Comparison of ENCODE assay signal across 1 cellular context in the genomic region with DNA sequence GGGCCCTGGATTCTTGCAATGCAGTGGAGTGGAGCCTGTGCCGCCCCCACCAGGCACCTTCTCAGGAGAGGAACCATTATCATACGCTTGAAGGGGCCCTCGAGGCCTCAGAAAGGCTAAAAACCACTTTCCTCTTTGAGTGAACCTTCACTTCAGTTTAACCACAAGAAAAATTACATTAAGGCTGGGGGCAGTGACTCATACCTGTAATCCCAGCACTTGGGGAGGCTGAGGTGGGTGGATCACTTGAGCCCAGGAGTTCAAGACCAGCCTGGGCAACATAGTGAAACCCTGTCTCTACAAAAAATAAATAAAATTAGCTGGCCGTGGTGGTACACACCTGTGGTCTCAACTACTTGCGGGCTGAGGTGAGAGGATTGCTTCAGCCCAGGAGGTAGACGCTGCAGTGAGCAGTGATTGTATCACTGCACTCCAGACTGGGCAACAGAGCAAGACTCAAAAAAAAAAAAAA.
TF ChIP-seq lines count a peak whose summit lies in the region.

No MANE protein-coding gene starts in this region.

TF ChIP-seq in K562, 482 proteins besides CTCF, POLR2A, EP300 and RAD21:
- TF ChIP-seq, protein P1, sequence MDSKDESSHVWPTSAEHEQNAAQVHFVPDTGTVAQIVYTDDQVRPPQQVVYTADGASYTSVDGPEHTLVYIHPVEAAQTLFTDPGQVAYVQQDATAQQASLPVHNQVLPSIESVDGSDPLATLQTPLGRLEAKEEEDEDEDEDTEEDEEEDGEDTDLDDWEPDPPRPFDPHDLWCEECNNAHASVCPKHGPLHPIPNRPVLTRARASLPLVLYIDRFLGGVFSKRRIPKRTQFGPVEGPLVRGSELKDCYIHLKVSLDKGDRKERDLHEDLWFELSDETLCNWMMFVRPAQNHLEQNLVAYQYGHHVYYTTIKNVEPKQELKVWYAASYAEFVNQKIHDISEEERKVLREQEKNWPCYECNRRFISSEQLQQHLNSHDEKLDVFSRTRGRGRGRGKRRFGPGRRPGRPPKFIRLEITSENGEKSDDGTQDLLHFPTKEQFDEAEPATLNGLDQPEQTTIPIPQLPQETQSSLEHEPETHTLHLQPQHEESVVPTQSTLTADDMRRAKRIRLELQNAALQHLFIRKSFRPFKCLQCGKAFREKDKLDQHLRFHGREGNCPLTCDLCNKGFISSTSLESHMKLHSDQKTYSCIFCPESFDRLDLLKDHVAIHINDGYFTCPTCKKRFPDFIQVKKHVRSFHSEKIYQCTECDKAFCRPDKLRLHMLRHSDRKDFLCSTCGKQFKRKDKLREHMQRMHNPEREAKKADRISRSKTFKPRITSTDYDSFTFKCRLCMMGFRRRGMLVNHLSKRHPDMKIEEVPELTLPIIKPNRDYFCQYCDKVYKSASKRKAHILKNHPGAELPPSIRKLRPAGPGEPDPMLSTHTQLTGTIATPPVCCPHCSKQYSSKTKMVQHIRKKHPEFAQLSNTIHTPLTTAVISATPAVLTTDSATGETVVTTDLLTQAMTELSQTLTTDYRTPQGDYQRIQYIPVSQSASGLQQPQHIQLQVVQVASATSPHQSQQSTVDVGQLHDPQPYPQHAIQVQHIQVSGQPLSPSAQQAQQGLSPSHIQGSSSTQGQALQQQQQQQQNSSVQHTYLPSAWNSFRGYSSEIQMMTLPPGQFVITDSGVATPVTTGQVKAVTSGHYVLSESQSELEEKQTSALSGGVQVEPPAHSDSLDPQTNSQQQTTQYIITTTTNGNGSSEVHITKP (IDR thresholded peaks at IDR 0.05; ENCODE audit: partially characterized antibody) = peak; percentile 52
- peak; percentile 85 for TF ChIP-seq ZNF121 (CRISPR knock-in tag; conservative IDR thresholded peaks at IDR 0.05)
